In genomic region chr14:99036594-99037293, GRCh38 we compare ENCODE assay signal across 11 cellular contexts.
DNase-seq lines count a peak whose midpoint lies in the region; ATAC-seq and TF ChIP-seq lines count a peak whose summit lies in the region.
"Had no signal": no experiment of that assay in that cellular context is flagged by ENCODE, and none has a peak within 500 bp of the region (broad histone marks: within the 10 kb centered on the region; RNA-seq: fewer than 3 reads in every experiment).

No MANE protein-coding gene starts in this region.

- H2AFZ ChIP-seq in GM23248, result peak overlapping the region; percentile 87
- H2AFZ ChIP-seq in PC-3 (ENCODE audit: low read length), result peak overlapping the region; percentile 55; the same call in 1 of the 2 replicates

- H3K9me2 ChIP-seq in GM23248 (ENCODE audit: insufficient read depth) (no peaks in the 10 kb centered on the region), PC-3 (replicated peaks; ENCODE audit: low read length) (no peaks in the 10 kb centered on the region)

- H3K79me2 ChIP-seq in GM23248 (ENCODE audit: insufficient read depth) (no peaks in the 10 kb centered on the region), PC-3 (ENCODE audit: low read length) (no peaks in the 10 kb centered on the region)

- H3K9ac ChIP-seq in GM23248, result peak overlapping the region; percentile 75
- no peak overlapping the region for H3K9ac ChIP-seq in PC-3 (ENCODE audit: low read length)
- H3K9ac ChIP-seq in skeletal muscle satellite cell (ENCODE audit: low read depth, low read length), result peak overlapping the region; percentile 71

- peak overlapping the region; percentile 73 for H3K4me2 ChIP-seq in GM23248 (ENCODE audit: unreplicated experiment)
- H3K4me2 ChIP-seq in PC-3 (ENCODE audit: low read length), result peak overlapping the region; percentile 65
- peak overlapping the region; percentile 72 for H3K4me2 ChIP-seq in skeletal muscle satellite cell (ENCODE audit: low read length)

- 90 to 91% methylated on average over 26 of the region's 26 CpGs for WGBS in GM23248 (ENCODE audit: low coverage in 1 of 2, low lambda C conversion rate in 2 of 2, missing lambda C conversion rate in 2 of 2), 2 experiments

- DNase-seq in GM23248, result no peak
- DNase-seq in PC-3, result no peak
- peak; percentile 53 for DNase-seq in left ventricle myocardium superior
- DNase-seq in T1000 (lab: John Stamatoyannopoulos, UW), result no peak
- DNase-seq in NAMALWA (ENCODE audit: low spot score), result no peak
- no peak for DNase-seq in NCI-H2196 (lab: John Stamatoyannopoulos, UW; ENCODE audit: unreplicated experiment)
- DNase-seq in 8988T, result no peak
- DNase-seq: HCEC 1CT had no signal

- H3K4me1 ChIP-seq in GM23248 (ENCODE audit: insufficient read depth), result peaks cover 13% of the 10 kb centered on the region
- H3K4me1 ChIP-seq in PC-3 (ENCODE audit: insufficient read depth, low read length), result 0 out of 2 replicates have a peak, but pooled peaks cover 6% of the 10 kb centered on the region
- H3K4me1 ChIP-seq in skeletal muscle satellite cell (ENCODE audit: control insufficient read depth, insufficient read depth, low read length), result peaks cover 16% of the 10 kb centered on the region

- intact Hi-C loops in PC-3 (cut with micrococcal nuclease) (no loop called here), left ventricle myocardium superior (cut with micrococcal nuclease) (no loop called here)

- peak overlapping the region; percentile 88 for H3K27ac ChIP-seq in GM23248
- H3K27ac ChIP-seq in PC-3 (ENCODE audit: low read length), result no peak overlapping the region

- POLR2A ChIA-PET in PC-3 (lab: Charles Lee; ENCODE audit: unreplicated experiment), result no interaction called here

- H3F3A ChIP-seq in GM23248 (ENCODE audit: insufficient read depth) (no peaks in the 10 kb centered on the region), PC-3 (ENCODE audit: low read length, unreplicated experiment) (no peaks in the 10 kb centered on the region)

- ATAC-seq in PC-3 (no peak), left ventricle myocardium superior (peak; percentile 8)
- ATAC-seq: activated CD4-positive, CD25-positive, alpha-beta regulatory T cell treated with anti-CD3 and anti-CD28 coated beads, Interleukin-2, amount 50 U/mL, for 24 hours; GM12878 had no signal

- in situ Hi-C loops in GM23248 (cut with MboI), result no loop called here

- H3K36me3 ChIP-seq in GM23248 (ENCODE audit: low read depth), result no peaks in the 10 kb centered on the region
- H3K36me3 ChIP-seq in PC-3 (ENCODE audit: low read depth, low read length), result no peaks in the 10 kb centered on the region
- no peaks in the 10 kb centered on the region for H3K36me3 ChIP-seq in skeletal muscle satellite cell (ENCODE audit: insufficient read depth, low read length)

- no peaks in the 10 kb centered on the region for H3K27me3 ChIP-seq in GM23248 (replicated peaks; ENCODE audit: insufficient read depth)
- H3K27me3 ChIP-seq in PC-3 (ENCODE audit: low read length), result peaks cover 27% of the 10 kb centered on the region; the same call in 1 of the 2 replicates
- no peaks in the 10 kb centered on the region for H3K27me3 ChIP-seq in skeletal muscle satellite cell (ENCODE audit: control insufficient read depth, insufficient read depth, low read length)

- H3K9me3 ChIP-seq in GM23248 (ENCODE audit: low read depth), result no peaks in the 10 kb centered on the region
- H3K9me3 ChIP-seq in PC-3 (ENCODE audit: low read length), result no peaks in the 10 kb centered on the region
- no peaks in the 10 kb centered on the region for H3K9me3 ChIP-seq in skeletal muscle satellite cell (replicated peaks; ENCODE audit: low read length)

- TF ChIP-seq CTCF in PC-3 (conservative IDR thresholded peaks at IDR 0.05; ENCODE audit: low read depth, low read length), result no peak

- H4K20me1 ChIP-seq in GM23248 (ENCODE audit: insufficient read depth) (no peaks in the 10 kb centered on the region), PC-3 (ENCODE audit: low read length) (no peaks in the 10 kb centered on the region)

- CTCF ChIA-PET in PC-3 (lab: Charles Lee), result no interaction called here

- peak overlapping the region; percentile 47; the same call in 1 of the 2 replicates for H3K4me3 ChIP-seq in GM23248
- H3K4me3 ChIP-seq in PC-3 (ENCODE audit: low read length), result no peak overlapping the region
- H3K4me3 ChIP-seq in skeletal muscle satellite cell (ENCODE audit: low read length), result no peak overlapping the region
- H3K4me3 ChIP-seq: GM12878 had no signal

- BruUV-seq in PC-3 (replicated peaks; lab: Mats Ljungman, UMichigan), result no TSS peak
